In genomic region chr2:107392241-107392704, GRCh38 we compare ENCODE assay signal across 34 cellular contexts.
"Had no signal": no experiment of that assay in that cellular context is flagged by ENCODE, and none has a peak within 500 bp of the region (broad histone marks: within the 10 kb centered on the region; RNA-seq: fewer than 3 reads in every experiment).

No MANE protein-coding gene starts in this region.

- H3K9me3 Mint-ChIP-seq: activated CD4-positive, alpha-beta memory T cell treated with anti-CD3 and anti-CD28 coated beads, Interleukin-2, amount 10 ng/mL, durations not matched to agents 7 days and 5 days had no signal

- H3K4me1 ChIP-seq: Peyer's patch, SJCRH30 had no signal

- H3K27me3 Mint-ChIP-seq: activated CD4-positive, alpha-beta memory T cell treated with anti-CD3 and anti-CD28 coated beads, Interleukin-2, amount 10 ng/mL, durations not matched to agents 7 days and 5 days; activated CD8-positive, alpha-beta memory T cell treated with anti-CD3 and anti-CD28 coated beads, Interleukin-2, amount 10 ng/mL, durations not matched to agents 7 days and 5 days; activated naive CD4-positive, alpha-beta T cell treated with anti-CD3 and anti-CD28 coated beads, Interleukin-2, amount 10 ng/mL, durations not matched to agents 7 days and 5 days; activated naive CD8-positive, alpha-beta T cell; activated naive CD8-positive, alpha-beta T cell treated with anti-CD3 and anti-CD28 coated beads, Interleukin-2, amount 50 U/mL, for 24 hours; activated T-helper 17 cell treated with anti-CD3 and anti-CD28 coated beads, Interleukin-2, amount 50 U/mL, for 72 hours; central memory CD8-positive, alpha-beta T cell had no signal

- DNase-seq: activated CD4-positive, alpha-beta memory T cell treated with anti-CD3 and anti-CD28 coated beads, Interleukin-2, amount 10 ng/mL, durations not matched to agents 7 days and 5 days; activated CD4-positive, alpha-beta T cell treated with anti-CD3 and anti-CD28 coated beads for 1 hour; activated CD4-positive, alpha-beta T cell treated with anti-CD3 and anti-CD28 coated beads for 48 hours; activated CD4-positive, CD25-positive, alpha-beta regulatory T cell; activated CD8-positive, alpha-beta memory T cell treated with anti-CD3 and anti-CD28 coated beads for 24 hours; activated CD8-positive, alpha-beta memory T cell treated with anti-CD3 and anti-CD28 coated beads, Interleukin-2, amount 10 ng/mL, durations not matched to agents 7 days and 5 days; activated CD8-positive, alpha-beta memory T cell treated with anti-CD3 and anti-CD28 coated beads, Interleukin-2, amount 50 U/mL, for 48 hours; activated naive CD4-positive, alpha-beta T cell treated with anti-CD3 and anti-CD28 coated beads, Interleukin-2, amount 10 ng/mL, durations not matched to agents 7 days and 5 days; activated naive CD8-positive, alpha-beta T cell treated with anti-CD3 and anti-CD28 coated beads, Interleukin-2, amount 50 U/mL, for 24 hours; activated T-cell treated with anti-CD3 and anti-CD28 coated beads, Interleukin-2, amount 50 U/mL, for 48 hours; brain microvascular endothelial cell; Kasumi-1; KG1; MG63; NCI-H1092; NCI-H1436 treated with DMSO at 0.1 percent for 48 hours; NCI-H1694 treated with DMSO at 0.1 percent for 48 hours; NCI-H2029; NCI-H2171; NCI-H510A; NCI-H526; NCI-H748 treated with DMSO at 0.1 percent for 48 hours; NK-92 treated with Interleukin-12 subunit alpha and Interleukin-12 subunit beta, amount 100 ng/mL, for 24 hours; PC-3; Peyer's patch; Right ventricle myocardium superior; SJCRH30; T1000; WERI-Rb-1 had no signal

- ATAC-seq: activated CD8-positive, alpha-beta memory T cell treated with anti-CD3 and anti-CD28 coated beads, Interleukin-2, amount 10 ng/mL, durations not matched to agents 7 days and 5 days; activated naive CD8-positive, alpha-beta T cell treated with anti-CD3 and anti-CD28 coated beads, Interleukin-2, amount 50 U/mL, for 24 hours; activated T-helper 17 cell treated with anti-CD3 and anti-CD28 coated beads, Interleukin-2, amount 50 U/mL, for 72 hours; PC-3 had no signal

- H3K36me3 Mint-ChIP-seq: activated CD8-positive, alpha-beta memory T cell treated with anti-CD3 and anti-CD28 coated beads, Interleukin-2, amount 10 ng/mL, durations not matched to agents 7 days and 5 days; activated naive CD4-positive, alpha-beta T cell treated with anti-CD3 and anti-CD28 coated beads, Interleukin-2, amount 10 ng/mL, durations not matched to agents 7 days and 5 days; activated naive CD8-positive, alpha-beta T cell had no signal

- H3K27ac Mint-ChIP-seq: activated CD4-positive, alpha-beta memory T cell treated with anti-CD3 and anti-CD28 coated beads, Interleukin-2, amount 10 ng/mL, durations not matched to agents 7 days and 5 days; activated CD8-positive, alpha-beta memory T cell treated with anti-CD3 and anti-CD28 coated beads, Interleukin-2, amount 10 ng/mL, durations not matched to agents 7 days and 5 days; activated naive CD4-positive, alpha-beta T cell treated with anti-CD3 and anti-CD28 coated beads, Interleukin-2, amount 10 ng/mL, durations not matched to agents 7 days and 5 days; activated naive CD8-positive, alpha-beta T cell; activated naive CD8-positive, alpha-beta T cell treated with anti-CD3 and anti-CD28 coated beads, Interleukin-2, amount 50 U/mL, for 24 hours; activated T-helper 17 cell treated with anti-CD3 and anti-CD28 coated beads, Interleukin-2, amount 50 U/mL, for 72 hours had no signal

- H3K36me3 ChIP-seq: brain microvascular endothelial cell, MG63, Peyer's patch, SJCRH30, WERI-Rb-1 had no signal

- H3K4me3 ChIP-seq: MG63, Peyer's patch, SJCRH30, SK-N-MC had no signal

- H3K27ac ChIP-seq: brain microvascular endothelial cell, Peyer's patch, RWPE1, SJCRH30, SK-N-MC, WERI-Rb-1 had no signal

- H3K27me3 ChIP-seq: brain microvascular endothelial cell, MG63, Peyer's patch, SJCRH30 had no signal

- H3K4me3 Mint-ChIP-seq: activated CD4-positive, alpha-beta memory T cell treated with anti-CD3 and anti-CD28 coated beads, Interleukin-2, amount 10 ng/mL, durations not matched to agents 7 days and 5 days; activated CD8-positive, alpha-beta memory T cell treated with anti-CD3 and anti-CD28 coated beads, Interleukin-2, amount 10 ng/mL, durations not matched to agents 7 days and 5 days; activated naive CD4-positive, alpha-beta T cell treated with anti-CD3 and anti-CD28 coated beads, Interleukin-2, amount 10 ng/mL, durations not matched to agents 7 days and 5 days; activated naive CD8-positive, alpha-beta T cell; activated naive CD8-positive, alpha-beta T cell treated with anti-CD3 and anti-CD28 coated beads, Interleukin-2, amount 50 U/mL, for 24 hours; activated T-helper 17 cell treated with anti-CD3 and anti-CD28 coated beads, Interleukin-2, amount 50 U/mL, for 72 hours; central memory CD8-positive, alpha-beta T cell had no signal

- H3K9me3 ChIP-seq: MG63, Peyer's patch had no signal

- H3K4me1 Mint-ChIP-seq: activated CD4-positive, alpha-beta memory T cell treated with anti-CD3 and anti-CD28 coated beads, Interleukin-2, amount 10 ng/mL, durations not matched to agents 7 days and 5 days; activated CD8-positive, alpha-beta memory T cell treated with anti-CD3 and anti-CD28 coated beads, Interleukin-2, amount 10 ng/mL, durations not matched to agents 7 days and 5 days; activated naive CD4-positive, alpha-beta T cell treated with anti-CD3 and anti-CD28 coated beads, Interleukin-2, amount 10 ng/mL, durations not matched to agents 7 days and 5 days; activated naive CD8-positive, alpha-beta T cell treated with anti-CD3 and anti-CD28 coated beads, Interleukin-2, amount 50 U/mL, for 24 hours; activated T-helper 17 cell treated with anti-CD3 and anti-CD28 coated beads, Interleukin-2, amount 50 U/mL, for 72 hours; central memory CD8-positive, alpha-beta T cell had no signal
